In the genomic region with DNA sequence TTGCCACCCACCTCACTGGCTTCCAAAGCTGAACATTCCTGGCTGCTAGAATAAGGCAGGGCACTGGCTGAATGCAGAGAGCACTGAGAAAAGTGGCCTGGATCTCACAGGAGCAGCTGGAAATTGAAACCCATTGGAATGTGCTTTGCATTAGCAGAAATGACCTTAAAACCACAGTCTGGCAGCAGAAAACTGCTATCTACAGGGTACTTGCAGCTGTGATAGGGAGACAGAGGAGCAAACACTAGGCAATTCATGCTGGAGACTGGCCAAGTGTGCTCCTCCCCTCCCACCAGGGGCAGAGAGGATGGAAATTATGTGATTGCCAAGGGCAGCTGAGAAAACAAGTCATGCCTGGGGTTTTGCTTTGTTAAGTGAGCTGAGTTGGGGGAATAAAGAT, we compare ENCODE assay signal across 10 cellular contexts. TPM values are rescaled to one million over a fixed set of nuclear protein-coding genes. Genes with fewer than 3 reads are reported as not detected.
DNase-seq lines count a peak whose midpoint lies in the region; ATAC-seq and TF ChIP-seq lines count a peak whose summit lies in the region.
"Had no signal": no experiment of that assay in that cellular context is flagged by ENCODE, and none has a peak within 500 bp of the region (broad histone marks: within the 10 kb centered on the region; RNA-seq: fewer than 3 reads in every experiment).

No MANE protein-coding gene starts in this region.

- H3K4me1 ChIP-seq in smooth muscle cell (ENCODE audit: low read depth) = no peaks in the 10 kb centered on the region

- ATAC-seq in HG03460 (IDR thresholded peaks at IDR 0.05; ENCODE audit: unreplicated experiment) (no peak), GM18519 (IDR thresholded peaks at IDR 0.05; ENCODE audit: low FRiP score, unreplicated experiment) (no peak)

- peak overlapping the region; percentile 42 for H3K9ac ChIP-seq in smooth muscle cell (ENCODE audit: low read depth)

- H3K4me1 Mint-ChIP-seq in glutamatergic neuron (ENCODE audit: low read depth, unreplicated experiment) = no peaks in the 10 kb centered on the region

- H3K36me3 Mint-ChIP-seq in glutamatergic neuron (ENCODE audit: unreplicated experiment) = no peaks in the 10 kb centered on the region

- no peak overlapping the region for H2AFZ ChIP-seq in smooth muscle cell (ENCODE audit: low read depth)

- no peaks in the 10 kb centered on the region for H3K36me3 ChIP-seq in smooth muscle cell (ENCODE audit: low read depth)
- H3K36me3 ChIP-seq: thoracic aorta had no signal

- no peak overlapping the region for H3K4me3 ChIP-seq in smooth muscle cell
- H3K4me3 ChIP-seq: thoracic aorta had no signal

- no peak for TF ChIP-seq CTCF in smooth muscle cell (IDR thresholded peaks at IDR 0.05; ENCODE audit: borderline replicate concordance, insufficient read depth, poor library complexity, severe bottlenecking)
- no peak for TF ChIP-seq CTCF in glutamatergic neuron (IDR thresholded peaks at IDR 0.05; ENCODE audit: partially characterized antibody, unreplicated experiment)

- no peaks in the 10 kb centered on the region for H3K9me3 ChIP-seq in smooth muscle cell (replicated peaks; ENCODE audit: low read depth)
- H3K9me3 ChIP-seq: thoracic aorta had no signal

- no peak overlapping the region for H3K4me3 Mint-ChIP-seq in glutamatergic neuron (ENCODE audit: unreplicated experiment)

- no peaks in the 10 kb centered on the region for H3F3A ChIP-seq in smooth muscle cell (ENCODE audit: low read depth)

- H3K27ac ChIP-seq in smooth muscle cell (ENCODE audit: low read depth) = peak overlapping the region; percentile 84
- H3K27ac ChIP-seq: thoracic aorta had no signal

- peak in 56 of 76 experiments; percentile 2 to 76 (median 28) for DNase-seq in HUDEP-2 (lab: John Stamatoyannopoulos, UW; ENCODE audit: unreplicated experiment in 76 of 76)
- peak; percentile 98 for DNase-seq in RPMI7951 (ENCODE audit: low read depth)
- DNase-seq in globus pallidus (ENCODE audit: low spot score) = peak; percentile 54
- DNase-seq in smooth muscle cell (lab: John Stamatoyannopoulos, UW; ENCODE audit: unreplicated experiment) = peak; percentile 19
- DNase-seq in HuH-7.5 (ENCODE audit: low spot score) = no peak
- DNase-seq in glutamatergic neuron = no peak

- H3K79me2 ChIP-seq in smooth muscle cell (ENCODE audit: low read depth) = no peaks in the 10 kb centered on the region

- H3K27ac Mint-ChIP-seq in glutamatergic neuron (ENCODE audit: unreplicated experiment) = no peak overlapping the region

- H3K27me3 ChIP-seq in smooth muscle cell (ENCODE audit: low read depth) = no peaks in the 10 kb centered on the region

- H4K20me1 ChIP-seq in smooth muscle cell (ENCODE audit: low read depth) = no peaks in the 10 kb centered on the region

- H3K4me2 ChIP-seq in smooth muscle cell = peak overlapping the region; percentile 38

- no peaks in the 10 kb centered on the region for H3K27me3 Mint-ChIP-seq in glutamatergic neuron (ENCODE audit: unreplicated experiment)

- no peaks in the 10 kb centered on the region for H3K9me3 Mint-ChIP-seq in glutamatergic neuron (ENCODE audit: unreplicated experiment)

RNA-seq across cellular contexts. Expression of a gene that starts 47.2 kb away (rescaled TPM):
- not detected in 2 replicates for total RNA-seq in RPMI7951 (2014; rRNA removed; shearing (Covaris generic))
- 1.7 and 2.9 TPM in 2 replicates for total RNA-seq in smooth muscle cell
- polyA plus RNA-seq in smooth muscle cell = 1.8 and 4.8 TPM in 2 replicates
- not detected for total RNA-seq in glutamatergic neuron (ENCODE audit: unreplicated experiment)
- total RNA-seq: mononuclear cell, thoracic aorta had no signal

Comparison
In these comparisons a context has a peak if more than half of its experiments do, and no peak if none do; other contexts are left out.
1. DNase-seq: peak in HUDEP-2 (56 of 76), RPMI7951 (single experiment), globus pallidus (single experiment) and smooth muscle cell (single experiment); none in HuH-7.5 (single experiment) and glutamatergic neuron (single experiment).